Comparison of ENCODE assay signal across 8 cellular contexts in genomic region chr2:64228126-64228678, GRCh38.
DNase-seq lines count a peak whose midpoint lies in the region; ATAC-seq and TF ChIP-seq lines count a peak whose summit lies in the region.

No MANE protein-coding gene starts in this region.

- intact Hi-C loops in CD4-positive, alpha-beta memory T cell (cut with micrococcal nuclease) = loop anchor here (2.0 kb wide), 4 partner anchors 13 to 179 kb away; no protein-coding TSS in a partner anchor

- H3K36me3 ChIP-seq in CD4-positive, alpha-beta memory T cell (ENCODE audit: insufficient read depth, low read length) = no peaks in the 10 kb centered on the region

- H3K4me3 ChIP-seq in CD4-positive, alpha-beta memory T cell (ENCODE audit: low read length in 2 of 2) = peak overlapping the region; percentile 30 to 50

- ATAC-seq in GM19397 (IDR thresholded peaks at IDR 0.05; ENCODE audit: unreplicated experiment) = peak; percentile 98
- ATAC-seq in HG03520 (IDR thresholded peaks at IDR 0.05; ENCODE audit: unreplicated experiment) = peak; percentile 93

- no peaks in the 10 kb centered on the region for H3K27me3 ChIP-seq in CD4-positive, alpha-beta memory T cell (ENCODE audit: insufficient read depth, low read length)

- peak; percentile 39 to 53 (median 46) for DNase-seq in CD4-positive, alpha-beta memory T cell
- peak; percentile 98 for DNase-seq in NCI-H82 (lab: John Stamatoyannopoulos, UW)
- DNase-seq in activated T-cell treated with anti-CD3 and anti-CD28 coated beads for 1 hour (ENCODE audit: low read depth) = peak; percentile 45
- DNase-seq in epidermal melanocyte (ENCODE audit: insufficient read length, low spot score) = peak; percentile 70
- peak; percentile 59 to 81 for DNase-seq in mesothelial cell of epicardium (ENCODE audit: low spot score in 2 of 2, unreplicated experiment in 2 of 2)
- DNase-seq in stimulated activated CD8-positive, alpha-beta memory T cell treated with anti-CD3 and anti-CD28 coated beads, Interleukin-4, amount 100 ng/mL, for 48 hours = peak; percentile 76

- TF ChIP-seq CTCF in mesothelial cell of epicardium (IDR thresholded peaks at IDR 0.05; ENCODE audit: unreplicated experiment) = no peak

- peaks cover 0 to 4% of the 10 kb centered on the region in 2 donors for H3K27me3 Mint-ChIP-seq in CD4-positive, alpha-beta memory T cell
- no peaks in the 10 kb centered on the region for H3K27me3 Mint-ChIP-seq in mesothelial cell of epicardium (ENCODE audit: low read depth)

- peak overlapping the region; percentile 20 for H3K27ac ChIP-seq in CD4-positive, alpha-beta memory T cell (ENCODE audit: low read depth, low read length)

- H3K36me3 Mint-ChIP-seq in CD4-positive, alpha-beta memory T cell = no peaks in the 10 kb centered on the region
- no peaks in the 10 kb centered on the region for H3K36me3 Mint-ChIP-seq in mesothelial cell of epicardium

- H3K4me1 ChIP-seq in CD4-positive, alpha-beta memory T cell (ENCODE audit: insufficient read depth, low read length) = peaks cover 17% of the 10 kb centered on the region

- CTCF ChIA-PET in CD4-positive, alpha-beta memory T cell (lab: Charles Lee; ENCODE audit: partially characterized antibody) = interaction anchor here (0.8 to 3.0 kb wide), 6 partner anchors 12 to 259 kb away, joined by 3 to 20 read pairs (median 3); no protein-coding TSS in a partner anchor

- no peaks in the 10 kb centered on the region for H3K9me3 ChIP-seq in CD4-positive, alpha-beta memory T cell (ENCODE audit: control insufficient read depth in 1 of 2, low read length in 2 of 2)

- peak overlapping the region; percentile 90 to 95 (median 93) for H3K4me3 Mint-ChIP-seq in CD4-positive, alpha-beta memory T cell
- H3K4me3 Mint-ChIP-seq in mesothelial cell of epicardium = peak overlapping the region; percentile 74

- POLR2A ChIA-PET in CD4-positive, alpha-beta memory T cell (lab: Charles Lee; ENCODE audit: partially characterized antibody) = interaction anchor here (1.0 to 2.5 kb wide), 4 partner anchors 9 to 85 kb away, joined by 4 to 8 read pairs (median 7); no protein-coding TSS in a partner anchor

- no peaks in the 10 kb centered on the region for H3K9me3 Mint-ChIP-seq in CD4-positive, alpha-beta memory T cell
- no peaks in the 10 kb centered on the region for H3K9me3 Mint-ChIP-seq in mesothelial cell of epicardium

- peak overlapping the region; percentile 74 to 96 (median 93) for H3K27ac Mint-ChIP-seq in CD4-positive, alpha-beta memory T cell
- peak overlapping the region; percentile 99 for H3K27ac Mint-ChIP-seq in mesothelial cell of epicardium

- peaks cover 9 to 27% (median 16%) of the 10 kb centered on the region in 4 donors for H3K4me1 Mint-ChIP-seq in CD4-positive, alpha-beta memory T cell
- peaks cover 49% of the 10 kb centered on the region for H3K4me1 Mint-ChIP-seq in mesothelial cell of epicardium

Comparison
In these comparisons a context has a peak if more than half of its experiments do, and no peak if none do; other contexts are left out.
1. Peak in every context shown above with its lines: DNase-seq, ATAC-seq, H3K4me3 ChIP-seq and H3K27ac ChIP-seq.
2. DNase-seq: peak in every context shown above with its lines; median percentile 98 in NCI-H82; 76 in stimulated activated CD8-positive, alpha-beta memory T cell treated with anti-CD3 and anti-CD28 coated beads, Interleukin-4, amount 100 ng/mL, for 48 hours; 70 in epidermal melanocyte; 70 in mesothelial cell of epicardium; 46 in CD4-positive, alpha-beta memory T cell; 45 in activated T-cell treated with anti-CD3 and anti-CD28 coated beads for 1 hour.